ENCODE assay signal across 24 cellular contexts in genomic region chr11:134980819-134981710, GRCh38.
"Had no signal": no experiment of that assay in that cellular context is flagged by ENCODE, and none has a peak within 500 bp of the region (broad histone marks: within the 10 kb centered on the region; RNA-seq: fewer than 3 reads in every experiment).

No MANE protein-coding gene starts in this region.

- H3K4me3 ChIP-seq: esophagus squamous epithelium, gastroesophageal sphincter, lung, tibial artery, upper lobe of left lung, vagina had no signal

- H3K27ac Mint-ChIP-seq: dendritic cell treated with granulocyte-macrophage colony-stimulating factor and Interleukin-4, amounts not matched to agents 40 ng/mL and 50 ng/mL, for 4 days; effector memory CD8-positive, alpha-beta T cell; immature natural killer cell; naive B cell; nephron; progenitor cell of endocrine pancreas had no signal

- DNase-seq: cerebellar nuclear complex; effector memory CD8-positive, alpha-beta T cell; esophagus squamous epithelium; foreskin fibroblast; glutamatergic neuron; immature natural killer cell; left ventricle myocardium superior; mesendoderm; naive B cell; spleen; stimulated activated CD4-positive, alpha-beta T cell treated with anti-CD3 and anti-CD28 coated beads, Interleukin-2, amount 100 ng/mL, for 24 hours; stimulated activated CD4-positive, alpha-beta T cell treated with anti-CD3 and anti-CD28 coated beads, Interleukin-4, amount 100 ng/mL, for 4 hours; stimulated activated naive CD4-positive, alpha-beta T cell; tibial artery; upper lobe of left lung had no signal

- H3K4me1 Mint-ChIP-seq: naive B cell had no signal

- H3K27me3 ChIP-seq: neutrophil, upper lobe of left lung, vagina had no signal

- H3K4me1 ChIP-seq: esophagus squamous epithelium, gastroesophageal sphincter, spleen, tibial artery, upper lobe of left lung, vagina had no signal

- ATAC-seq: effector memory CD8-positive, alpha-beta T cell; gastroesophageal sphincter; left ventricle myocardium superior; sciatic nerve had no signal

- H3K4me3 Mint-ChIP-seq: dendritic cell treated with granulocyte-macrophage colony-stimulating factor and Interleukin-4, amounts not matched to agents 40 ng/mL and 50 ng/mL, for 4 days; effector memory CD8-positive, alpha-beta T cell; immature natural killer cell; naive B cell; nephron had no signal

- H3K9me3 ChIP-seq: esophagus squamous epithelium, gastroesophageal sphincter, neutrophil, spleen, tibial artery, upper lobe of left lung, vagina had no signal

- H3K9me3 Mint-ChIP-seq: dendritic cell treated with granulocyte-macrophage colony-stimulating factor and Interleukin-4, amounts not matched to agents 40 ng/mL and 50 ng/mL, for 4 days; effector memory CD8-positive, alpha-beta T cell; immature natural killer cell; nephron had no signal

- H3K36me3 Mint-ChIP-seq: immature natural killer cell, naive B cell had no signal

- H3K36me3 ChIP-seq: esophagus squamous epithelium, gastroesophageal sphincter, neutrophil, spleen, tibial artery, upper lobe of left lung, vagina had no signal

- H3K27ac ChIP-seq: epithelial cell of prostate, esophagus squamous epithelium, gastroesophageal sphincter, neutrophil, tibial artery, upper lobe of left lung, vagina had no signal

- H3K27me3 Mint-ChIP-seq: dendritic cell treated with granulocyte-macrophage colony-stimulating factor and Interleukin-4, amounts not matched to agents 40 ng/mL and 50 ng/mL, for 4 days had no signal
